In genomic region chr16:66481943-66482390, GRCh38 we compare ENCODE assay signal across 18 cellular contexts. TPM values are rescaled to one million over a fixed set of nuclear protein-coding genes. Genes with fewer than 3 reads are reported as not detected.
DNase-seq lines count a peak whose midpoint lies in the region; ATAC-seq and TF ChIP-seq lines count a peak whose summit lies in the region.
"Had no signal": no experiment of that assay in that cellular context is flagged by ENCODE, and none has a peak within 500 bp of the region (broad histone marks: within the 10 kb centered on the region; RNA-seq: fewer than 3 reads in every experiment).

No MANE protein-coding gene starts in this region.

- H3K4me3 ChIP-seq in IMR-90 (ENCODE audit: insufficient read depth, low read depth, low read length) = no peak overlapping the region

- no peaks in the 10 kb centered on the region for H3K36me3 Mint-ChIP-seq in activated CD4-positive, alpha-beta memory T cell treated with anti-CD3 and anti-CD28 coated beads for 36 hours
- H3K36me3 Mint-ChIP-seq in activated CD4-positive, alpha-beta memory T cell treated with anti-CD3 and anti-CD28 coated beads, Interleukin-2, amount 10 ng/mL, durations not matched to agents 7 days and 5 days (ENCODE audit: low read depth) = no peaks in the 10 kb centered on the region
- H3K36me3 Mint-ChIP-seq in activated CD8-positive, alpha-beta T cell treated with anti-CD3 and anti-CD28 coated beads, Interleukin-2, amount 10 ng/mL, durations not matched to agents 7 days and 5 days (ENCODE audit: low read depth) = no peaks in the 10 kb centered on the region

- H3K79me1 ChIP-seq in IMR-90 (ENCODE audit: low read depth in 1 of 2, low read length in 2 of 2) = no peaks in the 10 kb centered on the region

- H3K23ac ChIP-seq in IMR-90 (ENCODE audit: low read depth, low read length) = no peak overlapping the region

- no peaks in the 10 kb centered on the region for H3K9me3 ChIP-seq in IMR-90 (ENCODE audit: control insufficient read depth, insufficient read depth, low read length)

- TF ChIP-seq POLR2A in IMR-90 (IDR thresholded peaks at IDR 0.05; ENCODE audit: low read depth, low read length) = no peak

- no peak for TF ChIP-seq RAD21 in IMR-90 (IDR thresholded peaks at IDR 0.05; ENCODE audit: low read length)

- H3K27ac ChIP-seq in IMR-90 (ENCODE audit: insufficient read depth, low read length) = no peak overlapping the region
- H3K27ac ChIP-seq: 22Rv1 had no signal

- H3K9me1 ChIP-seq in IMR-90 (ENCODE audit: insufficient read depth, low read length) = 0 out of 2 replicates have a peak, but pooled peaks cover 3% of the 10 kb centered on the region

- no peak overlapping the region for H3K18ac ChIP-seq in IMR-90 (ENCODE audit: low read depth, low read length)

- H4K5ac ChIP-seq in IMR-90 (ENCODE audit: low read depth, low read length) = no peak overlapping the region

- H3K9me3 Mint-ChIP-seq in activated CD4-positive, alpha-beta memory T cell treated with anti-CD3 and anti-CD28 coated beads for 36 hours = no peaks in the 10 kb centered on the region
- no peaks in the 10 kb centered on the region for H3K9me3 Mint-ChIP-seq in activated CD4-positive, alpha-beta memory T cell treated with anti-CD3 and anti-CD28 coated beads, Interleukin-2, amount 10 ng/mL, durations not matched to agents 7 days and 5 days
- H3K9me3 Mint-ChIP-seq in activated CD8-positive, alpha-beta T cell treated with anti-CD3 and anti-CD28 coated beads, Interleukin-2, amount 10 ng/mL, durations not matched to agents 7 days and 5 days (ENCODE audit: insufficient read depth) = no peaks in the 10 kb centered on the region
- H3K9me3 Mint-ChIP-seq: H9 had no signal

- no peak overlapping the region for H4K8ac ChIP-seq in IMR-90 (ENCODE audit: low read depth in 2 of 2, low read length in 2 of 2)

- peaks cover 6% of the 10 kb centered on the region; the same call in 1 of the 2 replicates for H3K4me1 ChIP-seq in IMR-90 (ENCODE audit: control insufficient read depth, insufficient read depth, low read length)

- peak overlapping the region; percentile 5 for H2AFZ ChIP-seq in IMR-90 (replicated peaks; ENCODE audit: low read length, poor library complexity)

- in situ Hi-C loops in IMR-90 (cut with MboI; ENCODE audit: low sequenced_read_pairs) = no loop called here

- no TSS peak for BruUV-seq in IMR-90 (replicated peaks; lab: Mats Ljungman, UMichigan)

- no peak overlapping the region for H3K27ac Mint-ChIP-seq in activated CD4-positive, alpha-beta memory T cell treated with anti-CD3 and anti-CD28 coated beads for 36 hours
- no peak overlapping the region for H3K27ac Mint-ChIP-seq in activated CD4-positive, alpha-beta memory T cell treated with anti-CD3 and anti-CD28 coated beads, Interleukin-2, amount 10 ng/mL, durations not matched to agents 7 days and 5 days
- no peak overlapping the region for H3K27ac Mint-ChIP-seq in activated CD8-positive, alpha-beta T cell treated with anti-CD3 and anti-CD28 coated beads, Interleukin-2, amount 10 ng/mL, durations not matched to agents 7 days and 5 days

- H4K91ac ChIP-seq in IMR-90 (ENCODE audit: insufficient read depth, low read depth, low read length) = no peak overlapping the region

- H3K9ac ChIP-seq in IMR-90 (ENCODE audit: low read depth, low read length) = no peak overlapping the region

- no peaks in the 10 kb centered on the region for H4K20me1 ChIP-seq in IMR-90 (ENCODE audit: insufficient read depth, low read length)

- TF ChIP-seq CTCF in IMR-90 (conservative IDR thresholded peaks at IDR 0.05; ENCODE audit: low read depth, low read length) = no peak

- no peak overlapping the region for H2AK5ac ChIP-seq in IMR-90 (ENCODE audit: low read depth, low read length)

- dilution Hi-C loops in IMR-90 (cut with HindIII; ENCODE audit: low sequenced_read_pairs, unreplicated experiment) = no loop called here

- no peak overlapping the region for H3K4me3 Mint-ChIP-seq in activated CD4-positive, alpha-beta memory T cell treated with anti-CD3 and anti-CD28 coated beads for 36 hours
- no peak overlapping the region for H3K4me3 Mint-ChIP-seq in activated CD4-positive, alpha-beta memory T cell treated with anti-CD3 and anti-CD28 coated beads, Interleukin-2, amount 10 ng/mL, durations not matched to agents 7 days and 5 days
- no peak overlapping the region for H3K4me3 Mint-ChIP-seq in activated CD8-positive, alpha-beta T cell treated with anti-CD3 and anti-CD28 coated beads, Interleukin-2, amount 10 ng/mL, durations not matched to agents 7 days and 5 days
- H3K4me3 Mint-ChIP-seq: H9 had no signal

- H3K4me2 ChIP-seq in IMR-90 (ENCODE audit: low read depth, low read length) = no peak overlapping the region

- H2BK20ac ChIP-seq in IMR-90 (ENCODE audit: low read depth, low read length) = no peak overlapping the region

- peak; percentile 6 for DNase-seq in activated CD4-positive, alpha-beta memory T cell treated with anti-CD3 and anti-CD28 coated beads for 36 hours
- DNase-seq in activated CD4-positive, alpha-beta memory T cell treated with anti-CD3 and anti-CD28 coated beads, Interleukin-2, amount 10 ng/mL, durations not matched to agents 7 days and 5 days = no peak
- DNase-seq in IMR-90 = no peak
- DNase-seq in mesenteric fat pad (ENCODE audit: low spot score) = peak; percentile 82
- DNase-seq in stimulated activated CD8-positive, alpha-beta memory T cell treated with anti-CD3 and anti-CD28 coated beads, Interleukin-4, amount 100 ng/mL, for 48 hours = peak; percentile 20
- DNase-seq in activated CD8-positive, alpha-beta T cell treated with anti-CD3 and anti-CD28 coated beads, Interleukin-2, amount 10 ng/mL, durations not matched to agents 7 days and 5 days = no peak
- no peak for DNase-seq in glomerular visceral epithelial cell (ENCODE audit: extremely low spot score)
- DNase-seq: DMS79, NCI-H1417, NCI-H187, NCI-H226, NCI-H524, RPMI8226 had no signal

- intact Hi-C loops in activated CD4-positive, alpha-beta memory T cell treated with anti-CD3 and anti-CD28 coated beads for 36 hours (cut with micrococcal nuclease) = no loop called here
- intact Hi-C loops in IMR-90 (cut with micrococcal nuclease) = loop anchor here (2.0 to 5.0 kb wide), 2 partner anchors 123 to 205 kb away; partner anchors contain the start of gene CMTM3

- no peak overlapping the region for H3K4ac ChIP-seq in IMR-90 (ENCODE audit: low read depth, low read length)

- H3K36me3 ChIP-seq in IMR-90 (ENCODE audit: control insufficient read depth, insufficient read depth, low read length) = no peaks in the 10 kb centered on the region

- CTCF ChIA-PET in activated CD4-positive, alpha-beta memory T cell treated with anti-CD3 and anti-CD28 coated beads for 36 hours (lab: Charles Lee) = interaction anchor here (0.8 to 5.8 kb wide), 5 partner anchors 10 to 125 kb away, joined by 3 to 77 read pairs (median 4); no protein-coding TSS in a partner anchor
- CTCF ChIA-PET in activated CD4-positive, alpha-beta memory T cell treated with anti-CD3 and anti-CD28 coated beads, Interleukin-2, amount 10 ng/mL, durations not matched to agents 7 days and 5 days (lab: Charles Lee) = interaction anchor here (1.0 to 4.0 kb wide), 4 partner anchors 8 to 124 kb away, joined by 3 to 65 read pairs (median 3); no protein-coding TSS in a partner anchor
- CTCF ChIA-PET in IMR-90 (lab: Yijun Ruan, JAX) = interaction anchor here (1.6 kb wide), 1 partner anchor 75 kb away, joined by 5 read pairs; no protein-coding TSS in a partner anchor
- CTCF ChIA-PET in activated CD8-positive, alpha-beta T cell treated with anti-CD3 and anti-CD28 coated beads, Interleukin-2, amount 10 ng/mL, durations not matched to agents 7 days and 5 days (lab: Charles Lee) = interaction anchor here (0.9 to 12.2 kb wide), 5 partner anchors 40 to 139 kb away, joined by 3 to 195 read pairs (median 7); no protein-coding TSS in a partner anchor

- POLR2A ChIA-PET in activated CD4-positive, alpha-beta memory T cell treated with anti-CD3 and anti-CD28 coated beads for 36 hours (lab: Charles Lee) = no interaction called here
- POLR2A ChIA-PET in activated CD4-positive, alpha-beta memory T cell treated with anti-CD3 and anti-CD28 coated beads, Interleukin-2, amount 10 ng/mL, durations not matched to agents 7 days and 5 days (lab: Charles Lee) = interaction anchor here (1.5 kb wide), 1 partner anchor 81 kb away, joined by 3 read pairs; no protein-coding TSS in a partner anchor
- POLR2A ChIA-PET in IMR-90 (lab: Charles Lee; ENCODE audit: unreplicated experiment) = no interaction called here
- POLR2A ChIA-PET in activated CD8-positive, alpha-beta T cell treated with anti-CD3 and anti-CD28 coated beads, Interleukin-2, amount 10 ng/mL, durations not matched to agents 7 days and 5 days (lab: Charles Lee) = no interaction called here

- H2BK5ac ChIP-seq in IMR-90 (ENCODE audit: low read depth, low read length, poor library complexity, severe bottlenecking) = no peak overlapping the region

- H3K56ac ChIP-seq in IMR-90 (ENCODE audit: extremely low read depth, insufficient read depth, low read length) = no peak overlapping the region

- no peaks in the 10 kb centered on the region for H3K27me3 Mint-ChIP-seq in activated CD4-positive, alpha-beta memory T cell treated with anti-CD3 and anti-CD28 coated beads for 36 hours
- no peaks in the 10 kb centered on the region for H3K27me3 Mint-ChIP-seq in activated CD4-positive, alpha-beta memory T cell treated with anti-CD3 and anti-CD28 coated beads, Interleukin-2, amount 10 ng/mL, durations not matched to agents 7 days and 5 days
- no peaks in the 10 kb centered on the region for H3K27me3 Mint-ChIP-seq in activated CD8-positive, alpha-beta T cell treated with anti-CD3 and anti-CD28 coated beads, Interleukin-2, amount 10 ng/mL, durations not matched to agents 7 days and 5 days (ENCODE audit: low read depth)

- peaks cover 3% of the 10 kb centered on the region; the same call in 1 of the 2 replicates for H3K27me3 ChIP-seq in IMR-90 (ENCODE audit: control insufficient read depth, insufficient read depth, low read length)

- H3K14ac ChIP-seq in IMR-90 (replicated peaks; ENCODE audit: low read depth, low read length) = no peak overlapping the region

- no peak overlapping the region for H2BK120ac ChIP-seq in IMR-90 (ENCODE audit: low read depth, low read length)

- H2AK9ac ChIP-seq in IMR-90 (replicated peaks; ENCODE audit: low read depth, low read length, poor library complexity) = no peak overlapping the region

- H2BK15ac ChIP-seq in IMR-90 (ENCODE audit: low read depth, low read length) = no peak overlapping the region

- H3K4me1 Mint-ChIP-seq in activated CD4-positive, alpha-beta memory T cell treated with anti-CD3 and anti-CD28 coated beads for 36 hours (ENCODE audit: low read depth) = peaks cover 24% of the 10 kb centered on the region
- peaks cover 46% of the 10 kb centered on the region for H3K4me1 Mint-ChIP-seq in activated CD4-positive, alpha-beta memory T cell treated with anti-CD3 and anti-CD28 coated beads, Interleukin-2, amount 10 ng/mL, durations not matched to agents 7 days and 5 days
- peaks cover 50% of the 10 kb centered on the region for H3K4me1 Mint-ChIP-seq in activated CD8-positive, alpha-beta T cell treated with anti-CD3 and anti-CD28 coated beads, Interleukin-2, amount 10 ng/mL, durations not matched to agents 7 days and 5 days (ENCODE audit: low read depth)

- no peak for ATAC-seq in IMR-90 (ENCODE audit: low read depth)
- ATAC-seq in GM19328 (IDR thresholded peaks at IDR 0.05; ENCODE audit: unreplicated experiment) = no peak
- ATAC-seq in activated CD8-positive, alpha-beta T cell treated with anti-CD3 and anti-CD28 coated beads, Interleukin-2, amount 10 ng/mL, durations not matched to agents 7 days and 5 days = no peak

- WGBS in IMR-90 (ENCODE audit: extremely low coverage in 2 of 2, insufficient read length in 1 of 2), 2 experiments = no CpG with 5 or more reads among the region's 7 CpGs

RNA-seq across cellular contexts. Expression of gene BEAN1, which starts 54.9 kb away (rescaled TPM):
- not detected for total RNA-seq in activated CD4-positive, alpha-beta memory T cell treated with anti-CD3 and anti-CD28 coated beads for 36 hours
- total RNA-seq in activated CD4-positive, alpha-beta memory T cell treated with anti-CD3 and anti-CD28 coated beads, Interleukin-2, amount 10 ng/mL, durations not matched to agents 7 days and 5 days = not detected
- total RNA-seq in IMR-90 (2012; rRNA removed) (not detected in 2 replicates), mesenteric fat pad (0.51 TPM)
- polyA plus RNA-seq in IMR-90 (2012; rRNA removed) = not detected in 2 replicates
- polyA plus RNA-seq in IMR-90 (2012; cell fraction: cytosol; rRNA removed) = not detected in 2 replicates
- 0.13 TPM in 1 of 2 replicates, not detected in the other for polyA plus RNA-seq in IMR-90 (2012; cell fraction: nucleus; rRNA removed; ENCODE audit: low replicate concordance)
- total RNA-seq in activated CD8-positive, alpha-beta T cell treated with anti-CD3 and anti-CD28 coated beads, Interleukin-2, amount 10 ng/mL, durations not matched to agents 7 days and 5 days = not detected
- total RNA-seq: M059J had no signal
- polyA plus RNA-seq: AG04450 had no signal

Comparison
In these comparisons a context has a peak if more than half of its experiments do, and no peak if none do; other contexts are left out.
1. DNase-seq: peak in activated CD4-positive, alpha-beta memory T cell treated with anti-CD3 and anti-CD28 coated beads for 36 hours (single experiment), mesenteric fat pad (single experiment) and stimulated activated CD8-positive, alpha-beta memory T cell treated with anti-CD3 and anti-CD28 coated beads, Interleukin-4, amount 100 ng/mL, for 48 hours (single experiment); none in activated CD4-positive, alpha-beta memory T cell treated with anti-CD3 and anti-CD28 coated beads, Interleukin-2, amount 10 ng/mL, durations not matched to agents 7 days and 5 days (single experiment), IMR-90 (single experiment), activated CD8-positive, alpha-beta T cell treated with anti-CD3 and anti-CD28 coated beads, Interleukin-2, amount 10 ng/mL, durations not matched to agents 7 days and 5 days (single experiment) and glomerular visceral epithelial cell (single experiment).